In genomic region chr5:86679529-86679928, GRCh38 we compare ENCODE assay signal across 8 cellular contexts.
DNase-seq lines count a peak whose midpoint lies in the region; ATAC-seq and TF ChIP-seq lines count a peak whose summit lies in the region.

No MANE protein-coding gene starts in this region.

- peaks cover 13% of the 10 kb centered on the region for H3K4me1 ChIP-seq in SJCRH30

- no peaks in the 10 kb centered on the region for H3K9me3 Mint-ChIP-seq in nephron progenitor cell

- H3K4me3 Mint-ChIP-seq in nephron progenitor cell = no peak overlapping the region

- peak; percentile 59 for TF ChIP-seq CTCF in nephron progenitor cell (IDR thresholded peaks at IDR 0.05)

- H3K36me3 ChIP-seq in SJCRH30 = no peaks in the 10 kb centered on the region

- H3K27ac Mint-ChIP-seq in nephron progenitor cell = no peak overlapping the region

- H3K27me3 ChIP-seq in SJCRH30 = no peaks in the 10 kb centered on the region

- H3K27me3 Mint-ChIP-seq in nephron progenitor cell (ENCODE audit: low read depth, poor library complexity) = no peaks in the 10 kb centered on the region

- peak; percentile 78 for ATAC-seq in GM21786 (IDR thresholded peaks at IDR 0.05; ENCODE audit: unreplicated experiment)
- peak; percentile 61 for ATAC-seq in esophagus mucosa

- peak overlapping the region; percentile 28; the same call in 1 of the 2 replicates for H3K27ac ChIP-seq in SJCRH30

- H3K36me3 Mint-ChIP-seq in nephron progenitor cell (ENCODE audit: low read depth) = no peaks in the 10 kb centered on the region

- H3K9me3 ChIP-seq in SJCRH30 (replicated peaks) = no peaks in the 10 kb centered on the region

- no peaks in the 10 kb centered on the region for H3K4me1 Mint-ChIP-seq in nephron progenitor cell

- H3K4me3 ChIP-seq in SJCRH30 = no peak overlapping the region

- peak; percentile 84 for DNase-seq in Daoy (ENCODE audit: low read depth)
- peak; percentile 54 for DNase-seq in LoVo (ENCODE audit: low spot score)
- DNase-seq in SJCRH30 = peak; percentile 34 to 71
- peak; percentile 2 for DNase-seq in nephron progenitor cell
- DNase-seq in stimulated activated CD4-positive, alpha-beta T cell treated with anti-CD3 and anti-CD28 coated beads, Interleukin-12 subunit alpha, Interleukin-12 subunit beta, amount 100 ng/mL, for 4 hours = no peak
- DNase-seq in stimulated activated CD8-positive, alpha-beta memory T cell treated with anti-CD3 and anti-CD28 coated beads, Interleukin-4, amount 100 ng/mL, for 48 hours = no peak

Comparison
In these comparisons a context has a peak if more than half of its experiments do, and no peak if none do; other contexts are left out.
1. DNase-seq: peak in Daoy (single experiment), LoVo (single experiment), SJCRH30 (2 of 2) and nephron progenitor cell (single experiment); none in stimulated activated CD4-positive, alpha-beta T cell treated with anti-CD3 and anti-CD28 coated beads, Interleukin-12 subunit alpha, Interleukin-12 subunit beta, amount 100 ng/mL, for 4 hours (single experiment) and stimulated activated CD8-positive, alpha-beta memory T cell treated with anti-CD3 and anti-CD28 coated beads, Interleukin-4, amount 100 ng/mL, for 48 hours (single experiment).